ENCODE assay signal across 18 cellular contexts in genomic region chr12:132118876-132119275, GRCh38. TPM values are rescaled to one million over a fixed set of nuclear protein-coding genes. Genes with fewer than 3 reads are reported as not detected.
DNase-seq lines count a peak whose midpoint lies in the region; ATAC-seq, FAIRE-seq and TF ChIP-seq lines count a peak whose summit lies in the region.
"Had no signal": no experiment of that assay in that cellular context is flagged by ENCODE, and none has a peak within 500 bp of the region (broad histone marks: within the 10 kb centered on the region; RNA-seq: fewer than 3 reads in every experiment).

No MANE protein-coding gene starts in this region.

- no peak overlapping the region for H3K4me3 Mint-ChIP-seq in WTC11
- H3K4me3 Mint-ChIP-seq: CD4-positive, alpha-beta T cell; HFFc6 had no signal

- TF ChIP-seq EP300 in HepG2 (IDR thresholded peaks at IDR 0.05; ENCODE audit: low read depth in 2 of 2, low read length in 2 of 2) (no peak), HepG2 (CRISPR knock-in tag; IDR thresholded peaks at IDR 0.05; ENCODE audit: borderline replicate concordance) (no peak)

- TF ChIP-seq CTCF in HepG2 (CRISPR knock-in tag; IDR thresholded peaks at IDR 0.05), result no peak
- no peak for TF ChIP-seq CTCF in right lobe of liver (IDR thresholded peaks at IDR 0.05)
- no peak for TF ChIP-seq CTCF in WTC11 (IDR thresholded peaks at IDR 0.05)
- no peak for TF ChIP-seq CTCF in foreskin keratinocyte (conservative IDR thresholded peaks at IDR 0.05)

- H3K18ac ChIP-seq in neuronal stem cell (ENCODE audit: low read length), result peak overlapping the region; percentile 13

- FAIRE-seq in HepG2 (lab: Jason Lieb, UNC), result no peak
- FAIRE-seq: GM12878, GM18507 had no signal

- no peaks in the 10 kb centered on the region for H3K4me1 Mint-ChIP-seq in WTC11

- H3K27ac ChIP-seq in HepG2 (ENCODE audit: extremely low read length, insufficient read depth, low read length), result no peak overlapping the region
- no peak overlapping the region for H3K27ac ChIP-seq in right lobe of liver
- no peak overlapping the region for H3K27ac ChIP-seq in neuronal stem cell (replicated peaks; ENCODE audit: low read length)
- no peak overlapping the region for H3K27ac ChIP-seq in foreskin keratinocyte

- peaks cover 14 to 48% of the 10 kb centered on the region in 2 experiments; a peak in 4 of 5 replicates for H3K36me3 ChIP-seq in HepG2 (replicated peaks in 1 of 2; ENCODE audit: control insufficient read depth in 1 of 2, insufficient read depth in 2 of 2, low read length in 2 of 2)
- H3K36me3 ChIP-seq in right lobe of liver, result peaks cover 0 to 48% (median 18%) of the 10 kb centered on the region in 4 donors
- H3K36me3 ChIP-seq in neuronal stem cell (replicated peaks in 1 of 2; ENCODE audit: control insufficient read depth in 2 of 2, insufficient read depth in 2 of 2, low read length in 2 of 2), result peaks cover 19 to 75% of the 10 kb centered on the region in 2 donors

- CTCF ChIA-PET in HepG2 (lab: Yijun Ruan, JAX; ENCODE audit: low intra/inter-chr PET ratio, low total read pairs), result no interaction called here
- CTCF ChIA-PET in WTC11 (lab: Charles Lee), result interaction anchor here (1.0 to 1.5 kb wide), 2 partner anchors 35 to 295 kb away, joined by 3 to 4 read pairs; no protein-coding TSS in a partner anchor

- peak overlapping the region; percentile 39 for H2BK5ac ChIP-seq in neuronal stem cell (ENCODE audit: low read length)

- H3K4me3 ChIP-seq in HepG2 (replicated peaks in 1 of 3; ENCODE audit: insufficient read depth in 1 of 3, low read depth in 2 of 3, low read length in 3 of 3) (no peak overlapping the region), right lobe of liver (no peak overlapping the region), neuronal stem cell (ENCODE audit: low read length in 2 of 2) (no peak overlapping the region)
- H3K4me3 ChIP-seq: GM12878 had no signal

- TF ChIP-seq POLR2A in HepG2 (IDR thresholded peaks at IDR 0.05; ENCODE audit: insufficient read depth in 1 of 2, low read depth in 2 of 2, low read length in 2 of 2) (no peak), right lobe of liver (IDR thresholded peaks at IDR 0.05) (no peak)

- peaks cover 2% of the 10 kb centered on the region for H3K79me1 ChIP-seq in neuronal stem cell (ENCODE audit: low read depth, low read length)

- H3K9me3 ChIP-seq in HepG2 (ENCODE audit: low read length), result no peaks in the 10 kb centered on the region
- no peaks in the 10 kb centered on the region for H3K9me3 ChIP-seq in right lobe of liver
- H3K9me3 ChIP-seq in neuronal stem cell (replicated peaks in 1 of 2; ENCODE audit: control insufficient read depth in 2 of 2, insufficient read depth in 1 of 2, low read depth in 1 of 2, low read length in 2 of 2), result peaks cover 0 to 2% of the 10 kb centered on the region in 2 donors

- H3K4ac ChIP-seq in neuronal stem cell (ENCODE audit: low read length), result no peak overlapping the region

- no peak overlapping the region for H2BK15ac ChIP-seq in neuronal stem cell (ENCODE audit: low read length)

- no peaks in the 10 kb centered on the region for H3K4me1 ChIP-seq in HepG2 (ENCODE audit: insufficient read depth, low read length)
- H3K4me1 ChIP-seq in right lobe of liver, result no peaks in the 10 kb centered on the region
- H3K4me1 ChIP-seq in neuronal stem cell (ENCODE audit: control insufficient read depth in 2 of 2, insufficient read depth in 1 of 2, low read depth in 1 of 2, low read length in 2 of 2), result no peaks in the 10 kb centered on the region
- H3K4me1 ChIP-seq in foreskin keratinocyte, result no peaks in the 10 kb centered on the region

- H3K9ac ChIP-seq in HepG2 (ENCODE audit: insufficient read depth, low read depth, low read length) (no peak overlapping the region), neuronal stem cell (ENCODE audit: low read depth, low read length, poor library complexity) (no peak overlapping the region)

- 100% methylated on average over 6 of the region's 22 CpGs for WGBS in HepG2 (ENCODE audit: low lambda C conversion rate)
- no CpG with 5 or more reads among the region's 22 CpGs for WGBS in right lobe of liver (ENCODE audit: insufficient coverage, low coverage, low lambda C conversion rate, missing lambda C conversion rate)
- no CpG with 5 or more reads among the region's 22 CpGs for WGBS in neuronal stem cell (ENCODE audit: extremely low coverage in 2 of 2, insufficient read length in 2 of 2, insufficient replicate concordance in 1 of 2), 2 donors

- no peak overlapping the region for H2AK5ac ChIP-seq in neuronal stem cell (ENCODE audit: low read depth, low read length)

- H3K9me3 Mint-ChIP-seq in WTC11, result no peaks in the 10 kb centered on the region
- H3K9me3 Mint-ChIP-seq: CD4-positive, alpha-beta T cell; HFFc6 had no signal

- no peak overlapping the region for H2BK12ac ChIP-seq in neuronal stem cell (ENCODE audit: low read length)

- no peak for TF ChIP-seq RAD21 in HepG2 (CRISPR knock-in tag; IDR thresholded peaks at IDR 0.05)

- intact Hi-C loops in HepG2 (cut with micrococcal nuclease; ENCODE audit: unreplicated experiment), result no loop called here
- intact Hi-C loops in right lobe of liver (cut with DNase I), result no loop called here

- H3K14ac ChIP-seq in neuronal stem cell (ENCODE audit: low read length), result no peak overlapping the region

- H3K27ac Mint-ChIP-seq in WTC11, result no peak overlapping the region
- H3K27ac Mint-ChIP-seq: CD4-positive, alpha-beta T cell; HFFc6 had no signal

- H3K36me3 Mint-ChIP-seq in WTC11, result peaks cover 26% of the 10 kb centered on the region

- no TSS peak for BruUV-seq in HepG2 (replicated peaks; lab: Mats Ljungman, UMichigan)

- H3K27me3 ChIP-seq in HepG2 (ENCODE audit: control insufficient read depth in 1 of 2, insufficient read depth in 2 of 2, low read length in 2 of 2) (no peaks in the 10 kb centered on the region), right lobe of liver (no peaks in the 10 kb centered on the region), neuronal stem cell (ENCODE audit: control insufficient read depth in 3 of 3, insufficient read depth in 3 of 3, low read depth in 1 of 3, low read length in 3 of 3) (no peaks in the 10 kb centered on the region), foreskin keratinocyte (no peaks in the 10 kb centered on the region)

- no peak for DNase-seq in HepG2 (ENCODE audit: low spot score)
- DNase-seq in right lobe of liver, result no peak
- DNase-seq in WTC11 (ENCODE audit: low spot score), result no peak
- DNase-seq in neuronal stem cell (ENCODE audit: low spot score), result no peak
- DNase-seq in mesenteric fat pad (ENCODE audit: low spot score), result no peak
- no peak for DNase-seq in foreskin keratinocyte
- DNase-seq: 8988T; AML-193; C1 segment of cervical spinal cord; Calu3; CD4-positive, alpha-beta T cell; DMS 273 treated with DMSO at 0.1 percent for 48 hours; GOT3; HCEC 1CT; HFFc6 had no signal

- no peaks in the 10 kb centered on the region for H3K27me3 Mint-ChIP-seq in WTC11 (ENCODE audit: low read depth)
- H3K27me3 Mint-ChIP-seq: CD4-positive, alpha-beta T cell had no signal

- no peak overlapping the region for H4K8ac ChIP-seq in neuronal stem cell (ENCODE audit: low read depth, low read length)

- in situ Hi-C loops in HepG2 (cut with HindIII; ENCODE audit: extremely low pct_ligation_motif_present, low pct_unique_long_range_greater_than_20kb), result no loop called here

- H2BK120ac ChIP-seq in neuronal stem cell (ENCODE audit: low read depth, low read length), result no peak overlapping the region

- H3K4me2 ChIP-seq in HepG2 (ENCODE audit: low read depth, low read length) (no peak overlapping the region), neuronal stem cell (ENCODE audit: insufficient read depth, low read length, poor library complexity, severe bottlenecking) (no peak overlapping the region)

- 0 out of 2 replicates have a peak, but pooled peaks cover 2% of the 10 kb centered on the region for H4K20me1 ChIP-seq in HepG2 (ENCODE audit: insufficient read depth, low read length)

- H4K91ac ChIP-seq in neuronal stem cell (ENCODE audit: low read depth, low read length, poor library complexity), result no peak overlapping the region

- ATAC-seq in HepG2, result no peak
- no peak for ATAC-seq in right lobe of liver
- ATAC-seq in WTC11, result 0 out of 2 replicates have a peak, but pooled peaks have one; percentile 22
- ATAC-seq in SK-N-SH treated with all-trans-retinoic acid at 6 μM for 48 hours, result no peak
- no peak for ATAC-seq in foreskin keratinocyte
- ATAC-seq: GM12878 had no signal

- H2AFZ ChIP-seq in HepG2 (ENCODE audit: low read length) (no peak overlapping the region), neuronal stem cell (ENCODE audit: low read length) (no peak overlapping the region)

- POLR2A ChIA-PET in HepG2 (lab: Yijun Ruan, JAX) (no interaction called here), WTC11 (lab: Charles Lee) (no interaction called here)

- no peak overlapping the region for H3K23ac ChIP-seq in neuronal stem cell (ENCODE audit: low read depth, low read length, poor library complexity)

- H3K79me2 ChIP-seq in HepG2 (ENCODE audit: insufficient read depth, low read length), result no peaks in the 10 kb centered on the region

RNA-seq across cellular contexts. Expression of gene DDX51, which starts 25.2 kb away (rescaled TPM):
- 3.5 and 10.1 TPM in 2 replicates for total RNA-seq in HepG2 (2016; rRNA removed; fragmentation: Illumina TruSeq; extraction: Trizol)
- total RNA-seq in HepG2 (2016; cell fraction: cytosol; rRNA removed; fragmentation: Illumina TruSeq; extraction: Trizol; ENCODE audit: low read depth), result 3.5 and 3.6 TPM in 2 replicates
- total RNA-seq in HepG2 (2016; cell fraction: insoluble cytoplasmic fraction; rRNA removed; fragmentation: Illumina TruSeq; extraction: Trizol), result 2.7 and 9.3 TPM in 2 replicates
- 2.5 and 3.2 TPM in 2 replicates for total RNA-seq in HepG2 (2016; cell fraction: membrane; rRNA removed; fragmentation: Illumina TruSeq; extraction: Trizol)
- 9.6 and 14.3 TPM in 2 replicates for total RNA-seq in HepG2 (2016; cell fraction: nucleus; rRNA removed; fragmentation: Illumina TruSeq; extraction: Trizol)
- 10.1 and 11.6 TPM in 2 replicates for polyA plus RNA-seq in HepG2 (2011; rRNA removed)
- polyA plus RNA-seq in HepG2 (2011; cell fraction: cytosol; rRNA removed), result 3.4 and 4.5 TPM in 2 replicates
- 66.0 and 70.7 TPM in 2 replicates for polyA plus RNA-seq in HepG2 (2011; cell fraction: nucleus; rRNA removed)
- polyA plus RNA-seq in HepG2 (2012), result 9.1 and 11.4 TPM in 2 replicates
- polyA plus RNA-seq in HepG2 (2016; cell fraction: cytosol; fragmentation: Illumina TruSeq; extraction: Trizol; ENCODE audit: low read depth), result 0.85 and 1.1 TPM in 2 replicates
- polyA plus RNA-seq in HepG2 (2016; cell fraction: insoluble cytoplasmic fraction; fragmentation: Illumina TruSeq; extraction: Trizol; ENCODE audit: low read depth), result 4.4 and 5.8 TPM in 2 replicates
- 1.2 and 2.1 TPM in 2 replicates for polyA plus RNA-seq in HepG2 (2016; cell fraction: membrane; fragmentation: Illumina TruSeq; extraction: Trizol; ENCODE audit: low read depth)
- polyA plus RNA-seq in HepG2 (2016; cell fraction: nucleus; fragmentation: Illumina TruSeq; extraction: Trizol; ENCODE audit: insufficient read depth, low read depth), result 41.8 and 50.5 TPM in 2 replicates
- polyA minus RNA-seq in HepG2 (2011; rRNA and poly(A)+ RNA removed; ENCODE audit: low replicate concordance), result 10.7 and 19.6 TPM in 2 replicates
- 3.3 and 4.1 TPM in 2 replicates for polyA minus RNA-seq in HepG2 (2011; cell fraction: cytosol; rRNA and poly(A)+ RNA removed)
- 14.7 and 15.7 TPM in 2 replicates for polyA minus RNA-seq in HepG2 (2011; cell fraction: nucleus; rRNA and poly(A)+ RNA removed)
- total RNA-seq in right lobe of liver, result 1 to 10 TPM; 4.2 to 9.0 (median 5.2) TPM
- 32.7 to 34.2 TPM (median 33.3 TPM) in 3 replicates for total RNA-seq in WTC11 (2021)
- 8.5 TPM for polyA plus RNA-seq in neuronal stem cell (2013, experiment 1 of 2)
- polyA plus RNA-seq in neuronal stem cell (2013, experiment 2 of 2), result 8.6 TPM
- total RNA-seq in mesenteric fat pad, result 15.1 TPM
- total RNA-seq in foreskin keratinocyte, result 12.0 and 17.8 TPM in 2 replicates
- polyA plus RNA-seq in foreskin keratinocyte, result 17.1 and 19.6 TPM in 2 replicates

RNA-seq across cellular contexts. Expression of gene NOC4L, which starts 25.4 kb away (rescaled TPM):
- total RNA-seq in HepG2 (2016; rRNA removed; fragmentation: Illumina TruSeq; extraction: Trizol) (12.1 and 14.6 TPM in 2 replicates), right lobe of liver (1 to 10 TPM; 7.4 to 9.7 (median 8.3) TPM), WTC11 (2021) (38.0 to 41.4 TPM (median 39.6 TPM) in 3 replicates), mesenteric fat pad (14.6 TPM), foreskin keratinocyte (24.6 and 32.2 TPM in 2 replicates)
- 7.5 and 7.6 TPM in 2 replicates for total RNA-seq in HepG2 (2016; cell fraction: cytosol; rRNA removed; fragmentation: Illumina TruSeq; extraction: Trizol; ENCODE audit: low read depth)
- total RNA-seq in HepG2 (2016; cell fraction: insoluble cytoplasmic fraction; rRNA removed; fragmentation: Illumina TruSeq; extraction: Trizol), result 9.2 and 14.5 TPM in 2 replicates
- total RNA-seq in HepG2 (2016; cell fraction: membrane; rRNA removed; fragmentation: Illumina TruSeq; extraction: Trizol), result 8.8 and 9.0 TPM in 2 replicates
- 9.0 and 10.7 TPM in 2 replicates for total RNA-seq in HepG2 (2016; cell fraction: nucleus; rRNA removed; fragmentation: Illumina TruSeq; extraction: Trizol)
- polyA plus RNA-seq in HepG2 (2011; rRNA removed) (4.3 and 4.6 TPM in 2 replicates), foreskin keratinocyte (38.2 and 42.4 TPM in 2 replicates)
- 2.7 and 4.4 TPM in 2 replicates for polyA plus RNA-seq in HepG2 (2011; cell fraction: cytosol; rRNA removed)
- 14.6 and 21.3 TPM in 2 replicates for polyA plus RNA-seq in HepG2 (2011; cell fraction: nucleus; rRNA removed)
- 7.9 and 11.5 TPM in 2 replicates for polyA plus RNA-seq in HepG2 (2012)
- 11.7 and 12.8 TPM in 2 replicates for polyA plus RNA-seq in HepG2 (2016; cell fraction: cytosol; fragmentation: Illumina TruSeq; extraction: Trizol; ENCODE audit: low read depth)
- 14.6 and 19.7 TPM in 2 replicates for polyA plus RNA-seq in HepG2 (2016; cell fraction: insoluble cytoplasmic fraction; fragmentation: Illumina TruSeq; extraction: Trizol; ENCODE audit: low read depth)
- polyA plus RNA-seq in HepG2 (2016; cell fraction: membrane; fragmentation: Illumina TruSeq; extraction: Trizol; ENCODE audit: low read depth), result 9.3 and 11.4 TPM in 2 replicates
- 25.5 and 25.9 TPM in 2 replicates for polyA plus RNA-seq in HepG2 (2016; cell fraction: nucleus; fragmentation: Illumina TruSeq; extraction: Trizol; ENCODE audit: insufficient read depth, low read depth)
- 5.3 and 10.2 TPM in 2 replicates for polyA minus RNA-seq in HepG2 (2011; rRNA and poly(A)+ RNA removed; ENCODE audit: low replicate concordance)
- 4.2 and 4.3 TPM in 2 replicates for polyA minus RNA-seq in HepG2 (2011; cell fraction: cytosol; rRNA and poly(A)+ RNA removed)
- 2.7 and 3.7 TPM in 2 replicates for polyA minus RNA-seq in HepG2 (2011; cell fraction: nucleus; rRNA and poly(A)+ RNA removed)
- 24.2 TPM for polyA plus RNA-seq in neuronal stem cell (2013, experiment 1 of 2)
- polyA plus RNA-seq in neuronal stem cell (2013, experiment 2 of 2), result 24.1 TPM
